ENCODE assay signal across 14 cellular contexts in the genomic region with DNA sequence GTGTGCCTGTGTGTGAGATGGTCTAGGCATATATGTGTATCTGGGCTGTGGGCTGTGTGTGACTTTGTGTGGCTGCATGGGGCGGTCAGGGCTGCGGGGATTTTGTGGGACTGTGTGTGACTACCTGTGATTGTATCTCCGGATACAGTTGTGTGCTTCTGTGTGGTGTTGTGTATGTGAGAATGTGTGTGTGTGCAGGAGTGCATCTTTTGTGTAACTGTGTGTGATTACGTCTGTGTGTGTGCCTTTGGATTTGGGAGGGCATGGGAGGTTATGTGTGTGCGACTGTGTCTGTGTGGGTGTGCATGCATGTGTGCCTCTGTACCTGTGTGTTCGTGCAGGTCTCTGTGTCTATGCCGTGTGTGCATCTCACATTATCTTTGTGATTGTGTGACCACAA.
DNase-seq lines count a peak whose midpoint lies in the region; ATAC-seq and TF ChIP-seq lines count a peak whose summit lies in the region.
"Had no signal": no experiment of that assay in that cellular context is flagged by ENCODE, and none has a peak within 500 bp of the region (broad histone marks: within the 10 kb centered on the region; RNA-seq: fewer than 3 reads in every experiment).

No MANE protein-coding gene starts in this region.

- H3K36me3 ChIP-seq in HEK293 (ENCODE audit: control insufficient read depth in 2 of 2, insufficient read depth in 1 of 2, low read length in 2 of 2) (no peaks in the 10 kb centered on the region), tibial artery (peaks cover 17 to 43% (median 33%) of the 10 kb centered on the region in 3 donors)

- POLR2A ChIA-PET in HEK293 (lab: Yijun Ruan, JAX) = no interaction called here

- no peaks in the 10 kb centered on the region for H3K27me3 ChIP-seq in tibial artery

- H3K9me3 Mint-ChIP-seq in nephron progenitor cell = peaks cover 12% of the 10 kb centered on the region

- H3K36me3 Mint-ChIP-seq in nephron progenitor cell (ENCODE audit: low read depth) = no peaks in the 10 kb centered on the region

- CTCF ChIA-PET in HEK293 (lab: Yijun Ruan, JAX) = interaction anchor here (0.8 kb wide), 1 partner anchor 285 kb away, joined by 4 read pairs; no protein-coding TSS in a partner anchor

- intact Hi-C loops in tibial artery (cut with DNase I; ENCODE audit: low total_unique reads) = no loop called here

- peak overlapping the region; percentile 2 for H3K27ac Mint-ChIP-seq in nephron progenitor cell

- peaks cover 9% of the 10 kb centered on the region for H3K4me1 ChIP-seq in HEK293 (ENCODE audit: control insufficient read depth, insufficient read depth, low read length)
- peaks cover 13 to 99% (median 77%) of the 10 kb centered on the region in 4 donors for H3K4me1 ChIP-seq in tibial artery

- H3K27me3 Mint-ChIP-seq in nephron progenitor cell (ENCODE audit: low read depth, poor library complexity) = peaks cover 9% of the 10 kb centered on the region

- TF ChIP-seq CTCF in HEK293 (tag by site-specific recombination; IDR thresholded peaks at IDR 0.05) (no peak), coronary artery (IDR thresholded peaks at IDR 0.05) (no peak), nephron progenitor cell (IDR thresholded peaks at IDR 0.05) (no peak), tibial artery (IDR thresholded peaks at IDR 0.05) (no peak)

- H3K4me1 Mint-ChIP-seq in nephron progenitor cell = peaks cover 18% of the 10 kb centered on the region

- H3K4me3 ChIP-seq in HEK293 (ENCODE audit: low read depth, low read length) = no peak overlapping the region
- H3K4me3 ChIP-seq in coronary artery = peak overlapping the region; percentile 67
- no peak overlapping the region for H3K4me3 ChIP-seq in tibial artery
- H3K4me3 ChIP-seq: PC-9 had no signal

- H3K9me3 ChIP-seq in HEK293 (ENCODE audit: control insufficient read depth, insufficient read depth, low read depth, low read length) (no peaks in the 10 kb centered on the region), tibial artery (no peaks in the 10 kb centered on the region)

- ATAC-seq in HG03342 (IDR thresholded peaks at IDR 0.05; ENCODE audit: unreplicated experiment) (no peak), HG03442 (IDR thresholded peaks at IDR 0.05; ENCODE audit: unreplicated experiment) (no peak)

- DNase-seq in coronary artery (ENCODE audit: low spot score) (no peak), nephron progenitor cell (no peak), tibial artery (no peak), glomerular visceral epithelial cell (ENCODE audit: extremely low spot score) (no peak)
- DNase-seq: activated naive CD4-positive, alpha-beta T cell treated with anti-CD3 and anti-CD28 coated beads, Interleukin-2, amount 50 U/mL, for 16 hours; DND-41; effector memory CD4-positive, alpha-beta T cell; NCI-H187; NCI-H524; PC-9; stimulated activated CD4-positive, alpha-beta T cell treated with anti-CD3 and anti-CD28 coated beads, Interleukin-4, amount 100 ng/mL, for 24 hours had no signal

- H3K4me3 Mint-ChIP-seq in nephron progenitor cell = no peak overlapping the region

- no peak overlapping the region for H3K27ac ChIP-seq in HEK293 (ENCODE audit: extremely low read depth, low read depth, low read length)
- peak overlapping the region; percentile 92 to 96 for H3K27ac ChIP-seq in coronary artery
- peak overlapping the region; percentile 91 to 93 for H3K27ac ChIP-seq in tibial artery
- H3K27ac ChIP-seq: PC-9 had no signal

TF ChIP-seq in HEK293, 187 proteins besides CTCF, POLR2A, EP300 and RAD21:
- TF ChIP-seq, protein P1, sequence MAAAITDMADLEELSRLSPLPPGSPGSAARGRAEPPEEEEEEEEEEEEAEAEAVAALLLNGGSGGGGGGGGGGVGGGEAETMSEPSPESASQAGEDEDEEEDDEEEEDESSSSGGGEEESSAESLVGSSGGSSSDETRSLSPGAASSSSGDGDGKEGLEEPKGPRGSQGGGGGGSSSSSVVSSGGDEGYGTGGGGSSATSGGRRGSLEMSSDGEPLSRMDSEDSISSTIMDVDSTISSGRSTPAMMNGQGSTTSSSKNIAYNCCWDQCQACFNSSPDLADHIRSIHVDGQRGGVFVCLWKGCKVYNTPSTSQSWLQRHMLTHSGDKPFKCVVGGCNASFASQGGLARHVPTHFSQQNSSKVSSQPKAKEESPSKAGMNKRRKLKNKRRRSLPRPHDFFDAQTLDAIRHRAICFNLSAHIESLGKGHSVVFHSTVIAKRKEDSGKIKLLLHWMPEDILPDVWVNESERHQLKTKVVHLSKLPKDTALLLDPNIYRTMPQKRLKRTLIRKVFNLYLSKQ (tag by site-specific recombination; IDR thresholded peaks at IDR 0.05; ENCODE audit: borderline replicate concordance) = no peak
- TF ChIP-seq, protein P2, sequence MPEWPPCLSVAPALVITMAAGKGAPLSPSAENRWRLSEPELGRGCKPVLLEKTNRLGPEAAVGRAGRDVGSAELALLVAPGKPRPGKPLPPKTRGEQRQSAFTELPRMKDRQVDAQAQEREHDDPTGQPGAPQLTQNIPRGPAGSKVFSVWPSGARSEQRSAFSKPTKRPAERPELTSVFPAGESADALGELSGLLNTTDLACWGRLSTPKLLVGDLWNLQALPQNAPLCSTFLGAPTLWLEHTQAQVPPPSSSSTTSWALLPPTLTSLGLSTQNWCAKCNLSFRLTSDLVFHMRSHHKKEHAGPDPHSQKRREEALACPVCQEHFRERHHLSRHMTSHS (tag by site-specific recombination; IDR thresholded peaks at IDR 0.05) = peak; percentile 13; the same call in 1 of the 2 replicates
- TF ChIP-seq ZFHX2 (tag by site-specific recombination; conservative IDR thresholded peaks at IDR 0.05) = 0 out of 2 replicates have a peak, but pooled peaks have one; percentile 21
- no peak for TF ChIP-seq REPIN1 (tag by site-specific recombination; IDR thresholded peaks at IDR 0.05; ENCODE audit: low read depth)
- TF ChIP-seq, protein P3, sequence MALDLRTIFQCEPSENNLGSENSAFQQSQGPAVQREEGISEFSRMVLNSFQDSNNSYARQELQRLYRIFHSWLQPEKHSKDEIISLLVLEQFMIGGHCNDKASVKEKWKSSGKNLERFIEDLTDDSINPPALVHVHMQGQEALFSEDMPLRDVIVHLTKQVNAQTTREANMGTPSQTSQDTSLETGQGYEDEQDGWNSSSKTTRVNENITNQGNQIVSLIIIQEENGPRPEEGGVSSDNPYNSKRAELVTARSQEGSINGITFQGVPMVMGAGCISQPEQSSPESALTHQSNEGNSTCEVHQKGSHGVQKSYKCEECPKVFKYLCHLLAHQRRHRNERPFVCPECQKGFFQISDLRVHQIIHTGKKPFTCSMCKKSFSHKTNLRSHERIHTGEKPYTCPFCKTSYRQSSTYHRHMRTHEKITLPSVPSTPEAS (tag by site-specific recombination; IDR thresholded peaks at IDR 0.05) = peak; percentile 86
- TF ChIP-seq ZNF544 (tag by site-specific recombination; IDR thresholded peaks at IDR 0.05) = 0 out of 2 replicates have a peak, but pooled peaks have one; percentile 31
- TF ChIP-seq KLF16 (tag by site-specific recombination; IDR thresholded peaks at IDR 0.05) = no peak
- TF ChIP-seq ZNF221 (tag by site-specific recombination; IDR thresholded peaks at IDR 0.05; ENCODE audit: borderline replicate concordance) = no peak
- no peak for TF ChIP-seq ZNF248 (tag by site-specific recombination; IDR thresholded peaks at IDR 0.05)
- TF ChIP-seq, protein P4, sequence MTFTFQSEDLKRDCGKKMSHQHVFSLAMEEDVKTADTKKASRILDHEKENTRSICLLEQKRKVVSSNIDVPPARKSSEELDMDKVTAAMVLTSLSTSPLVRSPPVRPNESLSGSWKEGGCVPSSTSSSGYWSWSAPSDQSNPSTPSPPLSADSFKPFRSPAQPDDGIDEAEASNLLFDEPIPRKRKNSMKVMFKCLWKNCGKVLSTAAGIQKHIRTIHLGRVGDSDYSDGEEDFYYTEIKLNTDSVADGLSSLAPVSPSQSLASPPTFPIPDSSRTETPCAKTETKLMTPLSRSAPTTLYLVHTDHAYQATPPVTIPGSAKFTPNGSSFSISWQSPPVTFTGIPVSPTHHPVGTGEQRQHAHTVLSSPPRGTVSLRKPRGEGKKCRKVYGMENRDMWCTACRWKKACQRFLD (tag by site-specific recombination; IDR thresholded peaks at IDR 0.05) = no peak
- no peak for TF ChIP-seq ZNF629 (tag by site-specific recombination; IDR thresholded peaks at IDR 0.05)
TF ChIP-seq in HEK293: peak in this region for 4.
